Comparison of ENCODE assay signal across 21 cellular contexts in genomic region chr1:61162513-61163274, GRCh38.
A peak's percentile ranks its signal among the peaks of the same experiment; 100 is the strongest.
DNase-seq lines count a peak whose midpoint lies in the region; FAIRE-seq and TF ChIP-seq lines count a peak whose summit lies in the region.
"Had no signal": no experiment of that assay in that cellular context is flagged by ENCODE, and none has a peak within 500 bp of the region (broad histone marks: within the 10 kb centered on the region; RNA-seq: fewer than 3 reads in every experiment).

No MANE protein-coding gene starts in this region.

- H2AFZ ChIP-seq in GM23248 = no peak overlapping the region

- no peaks in the 10 kb centered on the region for H3K79me2 ChIP-seq in GM23248 (ENCODE audit: insufficient read depth)

- H4K20me1 ChIP-seq in GM23248 (ENCODE audit: insufficient read depth) = no peaks in the 10 kb centered on the region

- no peak overlapping the region for H3K4me3 ChIP-seq in GM23248
- no peak overlapping the region for H3K4me3 ChIP-seq in choroid plexus epithelial cell (ENCODE audit: low read depth, low read length)
- H3K4me3 ChIP-seq: dorsolateral prefrontal cortex, sigmoid colon had no signal

- no peaks in the 10 kb centered on the region for H3K36me3 ChIP-seq in GM23248 (ENCODE audit: low read depth)
- H3K36me3 ChIP-seq: sigmoid colon had no signal

- no peak overlapping the region for H3K9ac ChIP-seq in GM23248

- no peaks in the 10 kb centered on the region for H3K9me3 ChIP-seq in GM23248 (ENCODE audit: low read depth)
- H3K9me3 ChIP-seq: sigmoid colon had no signal

- 87 to 89% methylated on average over 4 of the region's 4 CpGs for WGBS in GM23248 (ENCODE audit: low coverage in 1 of 2, low lambda C conversion rate in 2 of 2, missing lambda C conversion rate in 2 of 2), 2 experiments

- FAIRE-seq in RCC 7860 (lab: Jason Lieb, UNC) = peak; percentile 24
- FAIRE-seq: kidney had no signal

- TF ChIP-seq CTCF in choroid plexus epithelial cell (conservative IDR thresholded peaks at IDR 0.05; ENCODE audit: low read depth, low read length) = no peak

- H3K9me2 ChIP-seq in GM23248 (ENCODE audit: insufficient read depth) = no peaks in the 10 kb centered on the region

- DNase-seq in GM23248 (peak; percentile 41), RCC 7860 (ENCODE audit: low spot score) (no peak), choroid plexus epithelial cell (ENCODE audit: low read depth) (peak; percentile 38), renal cortical epithelial cell (ENCODE audit: low read depth) (peak; percentile 59)
- DNase-seq in activated CD4-positive, CD25-positive, alpha-beta regulatory T cell treated with anti-CD3 and anti-CD28 coated beads, Interleukin-2, amount 50 U/mL, for 72 hours = no peak
- no peak for DNase-seq in activated T-cell treated with anti-CD3 and anti-CD28 coated beads, Interleukin-2, amount 50 U/mL, for 48 hours
- DNase-seq in activated CD4-positive, alpha-beta T cell treated with anti-CD3 and anti-CD28 coated beads for 1 hour = no peak
- DNase-seq: activated CD8-positive, alpha-beta memory T cell treated with anti-CD3 and anti-CD28 coated beads, Interleukin-2, amount 10 ng/mL, durations not matched to agents 7 days and 5 days; activated naive CD8-positive, alpha-beta T cell treated with anti-CD3 and anti-CD28 coated beads, Interleukin-2, amount 10 ng/mL, durations not matched to agents 7 days and 5 days; CD8-positive, alpha-beta memory T cell; DMS53; dorsolateral prefrontal cortex; foreskin melanocyte; H9; Kasumi-1; kidney; naive B cell; NCI-H1092; NCI-H2029; NCI-H446 treated with DMSO at 0.1 percent for 48 hours; sigmoid colon had no signal

- H3K27ac ChIP-seq in GM23248 = 0 out of 2 replicates have a peak overlapping the region, but pooled peaks have one; percentile 29

- H3K27me3 ChIP-seq in GM23248 (replicated peaks; ENCODE audit: insufficient read depth) = no peaks in the 10 kb centered on the region
- H3K27me3 ChIP-seq: dorsolateral prefrontal cortex, sigmoid colon had no signal

- peaks cover 37% of the 10 kb centered on the region for H3K4me1 ChIP-seq in GM23248 (ENCODE audit: insufficient read depth)

- H3K4me2 ChIP-seq in GM23248 (ENCODE audit: unreplicated experiment) = peak overlapping the region; percentile 52

- in situ Hi-C loops in GM23248 (cut with MboI) = no loop called here

- peaks cover 31% of the 10 kb centered on the region for H3F3A ChIP-seq in GM23248 (ENCODE audit: insufficient read depth)

Comparison
In these comparisons a context has a peak if more than half of its experiments do, and no peak if none do; other contexts are left out.
1. DNase-seq: peak in GM23248 (single experiment), choroid plexus epithelial cell (single experiment) and renal cortical epithelial cell (single experiment); none in RCC 7860 (single experiment), activated CD4-positive, CD25-positive, alpha-beta regulatory T cell treated with anti-CD3 and anti-CD28 coated beads, Interleukin-2, amount 50 U/mL, for 72 hours (single experiment), activated T-cell treated with anti-CD3 and anti-CD28 coated beads, Interleukin-2, amount 50 U/mL, for 48 hours (0 of 2) and activated CD4-positive, alpha-beta T cell treated with anti-CD3 and anti-CD28 coated beads for 1 hour (single experiment).